Comparison of ENCODE assay signal across 1 cellular context in the genomic region with DNA sequence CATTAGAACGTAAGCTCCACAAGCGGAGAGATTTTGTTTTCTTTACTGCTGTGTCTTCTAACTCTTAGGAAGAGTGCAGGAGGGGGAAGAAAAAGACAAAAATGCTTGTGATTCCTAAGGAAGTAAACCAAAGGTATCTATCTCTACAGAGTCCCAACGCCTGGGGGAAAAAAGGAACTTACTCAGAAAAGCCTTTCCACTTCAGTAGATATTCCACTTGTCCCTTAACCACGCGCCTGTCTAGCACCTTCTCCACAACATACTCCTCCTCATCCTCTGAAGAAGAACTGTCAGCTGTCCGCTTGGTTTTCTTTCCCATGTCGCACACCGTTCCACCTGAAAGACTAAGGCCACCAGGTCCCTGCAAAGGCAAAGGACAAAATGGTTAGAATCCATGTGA.
TF ChIP-seq lines count a peak whose summit lies in the region.

No MANE protein-coding gene starts in this region.

TF ChIP-seq in SK-N-SH, 30 proteins besides CTCF, POLR2A, EP300 and RAD21 (continued from another document):
- no peak for TF ChIP-seq ZBTB33 (IDR thresholded peaks at IDR 0.05; ENCODE audit: borderline replicate concordance, low read depth)
- no peak for TF ChIP-seq TEAD4 (IDR thresholded peaks at IDR 0.05; ENCODE audit: borderline replicate concordance, insufficient read depth)
- no peak for TF ChIP-seq CHD2 (IDR thresholded peaks at IDR 0.05; ENCODE audit: low read length, partially characterized antibody)
- no peak for TF ChIP-seq YY1 (IDR thresholded peaks at IDR 0.05; ENCODE audit: low read depth)
- no peak for TF ChIP-seq FOXM1 (IDR thresholded peaks at IDR 0.05; ENCODE audit: low read depth)
- TF ChIP-seq MEF2A (IDR thresholded peaks at IDR 0.05; ENCODE audit: borderline replicate concordance, low read depth) = no peak
- TF ChIP-seq, protein P1, sequence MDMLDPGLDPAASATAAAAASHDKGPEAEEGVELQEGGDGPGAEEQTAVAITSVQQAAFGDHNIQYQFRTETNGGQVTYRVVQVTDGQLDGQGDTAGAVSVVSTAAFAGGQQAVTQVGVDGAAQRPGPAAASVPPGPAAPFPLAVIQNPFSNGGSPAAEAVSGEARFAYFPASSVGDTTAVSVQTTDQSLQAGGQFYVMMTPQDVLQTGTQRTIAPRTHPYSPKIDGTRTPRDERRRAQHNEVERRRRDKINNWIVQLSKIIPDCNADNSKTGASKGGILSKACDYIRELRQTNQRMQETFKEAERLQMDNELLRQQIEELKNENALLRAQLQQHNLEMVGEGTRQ (IDR thresholded peaks at IDR 0.05; ENCODE audit: borderline replicate concordance, low read depth, low read length) = no peak
- no peak for TF ChIP-seq TAF1 (IDR thresholded peaks at IDR 0.05; ENCODE audit: borderline replicate concordance, low read depth, low read length)
